Comparison of ENCODE assay signal across 23 cellular contexts in the genomic region with DNA sequence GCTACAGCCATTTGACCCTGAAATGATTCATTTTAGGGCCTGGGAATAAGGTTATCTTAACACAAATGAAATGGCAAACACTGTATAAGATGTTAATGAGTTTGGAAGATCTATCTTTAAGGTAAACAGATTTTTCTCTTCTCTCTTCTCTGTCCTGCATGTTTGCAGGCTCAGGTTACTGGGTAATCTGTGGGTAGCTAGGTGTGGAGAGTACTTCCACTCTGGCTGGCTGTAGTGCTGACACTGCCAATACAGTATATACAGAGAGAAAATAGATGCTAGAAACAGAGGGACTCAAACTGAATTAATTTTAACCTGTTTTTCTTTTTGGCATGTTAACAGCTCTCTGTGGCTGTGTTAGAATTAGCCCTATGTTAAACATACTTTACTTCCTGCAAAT.
A peak's percentile ranks its signal among the peaks of the same experiment; 100 is the strongest.
DNase-seq lines count a peak whose midpoint lies in the region; ATAC-seq and TF ChIP-seq lines count a peak whose summit lies in the region.
"Had no signal": no experiment of that assay in that cellular context is flagged by ENCODE, and none has a peak within 500 bp of the region (broad histone marks: within the 10 kb centered on the region; RNA-seq: fewer than 3 reads in every experiment).

No MANE protein-coding gene starts in this region.

- H3K4me3 Mint-ChIP-seq in nephron progenitor cell (peak overlapping the region; percentile 33), Calu3 (ENCODE audit: low read depth, unreplicated experiment) (no peak overlapping the region)
- H3K4me3 Mint-ChIP-seq: GM23338; mesothelial cell of epicardium; T-helper 1 cell treated with Interleukin-12 subunit alpha and Interleukin-12 subunit beta and Interleukin-4 antibody, amounts not matched to agents 30 μg/mL and 1 μg/mL, for 36 hours had no signal

- H3K27ac Mint-ChIP-seq in nephron progenitor cell (peak overlapping the region; percentile 85), Calu3 (ENCODE audit: unreplicated experiment) (no peak overlapping the region)
- H3K27ac Mint-ChIP-seq: GM23338; mesothelial cell of epicardium; progenitor cell of endocrine pancreas; T-helper 1 cell treated with Interleukin-12 subunit alpha and Interleukin-12 subunit beta and Interleukin-4 antibody, amounts not matched to agents 30 μg/mL and 1 μg/mL, for 36 hours had no signal

- DNase-seq in NCI-H2171 treated with DMSO at 0.1 percent for 48 hours (lab: John Stamatoyannopoulos, UW), result peak; percentile 64
- DNase-seq in NCI-H2171 (lab: John Stamatoyannopoulos, UW), result no peak
- DNase-seq in NCI-H146 (lab: John Stamatoyannopoulos, UW), result peak; percentile 48
- DNase-seq in NCI-H526 treated with DMSO at 0.1 percent for 48 hours (lab: John Stamatoyannopoulos, UW), result peak; percentile 49
- DNase-seq in nephron progenitor cell, result no peak
- DNase-seq in GM13976 (ENCODE audit: low spot score), result no peak
- DNase-seq in Calu3, result no peak
- DNase-seq: activated CD4-positive, alpha-beta T cell treated with anti-CD3 and anti-CD28 coated beads, Interleukin-2, amount 50 U/mL, for 1 hour; activated CD8-positive, alpha-beta memory T cell treated with anti-CD3 and anti-CD28 coated beads, Interleukin-2, amount 50 U/mL, for 48 hours; activated naive CD4-positive, alpha-beta T cell; BE2C; caudate nucleus; esophagus squamous epithelium; GF-D8; kidney glomerular epithelial cell; NCI-H1694; stimulated activated CD4-positive, alpha-beta T cell treated with anti-CD3 and anti-CD28 coated beads, Interleukin-4, amount 100 ng/mL, for 1 hour; upper lobe of left lung had no signal

- intact Hi-C loops in Calu3 (cut with micrococcal nuclease; ENCODE audit: unreplicated experiment), result no loop called here

- in situ Hi-C loops in GM13976 (cut with MboI; ENCODE audit: low sequenced_read_pairs, unreplicated experiment), result no loop called here

- H3K36me3 Mint-ChIP-seq in nephron progenitor cell (ENCODE audit: low read depth) (peaks cover 35% of the 10 kb centered on the region), Calu3 (ENCODE audit: insufficient read depth, unreplicated experiment) (no peaks in the 10 kb centered on the region)

- H3K27me3 Mint-ChIP-seq in nephron progenitor cell (ENCODE audit: low read depth, poor library complexity) (no peaks in the 10 kb centered on the region), Calu3 (ENCODE audit: unreplicated experiment) (no peaks in the 10 kb centered on the region)
- H3K27me3 Mint-ChIP-seq: progenitor cell of endocrine pancreas had no signal

- no peak for ATAC-seq in HG02973 (IDR thresholded peaks at IDR 0.05; ENCODE audit: unreplicated experiment)
- ATAC-seq: GM23338 had no signal

- H3K9me3 Mint-ChIP-seq in nephron progenitor cell, result peaks cover 34% of the 10 kb centered on the region
- H3K9me3 Mint-ChIP-seq in Calu3 (ENCODE audit: low read depth, unreplicated experiment), result no peaks in the 10 kb centered on the region

- BruUV-seq in Calu3 (replicated peaks; lab: Mats Ljungman, UMichigan), result no TSS peak

- TF ChIP-seq CTCF in nephron progenitor cell (IDR thresholded peaks at IDR 0.05), result no peak
- no peak for TF ChIP-seq CTCF in GM13976 (IDR thresholded peaks at IDR 0.05; ENCODE audit: borderline replicate concordance, control extremely low read depth, extremely low read depth, insufficient read depth, missing control alignments)
- TF ChIP-seq CTCF in Calu3 (IDR thresholded peaks at IDR 0.05; ENCODE audit: unreplicated experiment), result no peak

- CTCF ChIA-PET in Calu3 (lab: Charles Lee), result interaction anchor here (0.7 kb wide), 1 partner anchor 1158 kb away, joined by 3 read pairs; no protein-coding TSS in a partner anchor

- H3K4me1 Mint-ChIP-seq in nephron progenitor cell (peaks cover 60% of the 10 kb centered on the region), Calu3 (ENCODE audit: low read depth, unreplicated experiment) (peaks cover 9% of the 10 kb centered on the region)
- H3K4me1 Mint-ChIP-seq: mesothelial cell of epicardium had no signal

Comparison
In these comparisons a context has a peak if more than half of its experiments do, and no peak if none do; other contexts are left out.
1. DNase-seq: peak in NCI-H2171 treated with DMSO at 0.1 percent for 48 hours (single experiment), NCI-H146 (single experiment) and NCI-H526 treated with DMSO at 0.1 percent for 48 hours (single experiment); none in NCI-H2171 (single experiment), nephron progenitor cell (single experiment), GM13976 (single experiment) and Calu3 (single experiment).